ENCODE assay signal across 10 cellular contexts in genomic region chr10:132162590-132163277, GRCh38. TPM values are rescaled to one million over a fixed set of nuclear protein-coding genes. Genes with fewer than 3 reads are reported as not detected.
DNase-seq lines count a peak whose midpoint lies in the region; ATAC-seq and TF ChIP-seq lines count a peak whose summit lies in the region.
"Had no signal": no experiment of that assay in that cellular context is flagged by ENCODE, and none has a peak within 500 bp of the region (broad histone marks: within the 10 kb centered on the region; RNA-seq: fewer than 3 reads in every experiment).

No MANE protein-coding gene starts in this region.

- no peak for ATAC-seq in HG03460 (IDR thresholded peaks at IDR 0.05; ENCODE audit: unreplicated experiment)

- H3K9me3 ChIP-seq in stomach = no peaks in the 10 kb centered on the region
- H3K9me3 ChIP-seq: spleen had no signal

- H3K36me3 Mint-ChIP-seq in activated CD4-positive, alpha-beta memory T cell treated with anti-CD3 and anti-CD28 coated beads, Interleukin-2, amount 10 ng/mL, durations not matched to agents 7 days and 5 days (ENCODE audit: low read depth) = no peaks in the 10 kb centered on the region

- H3K4me3 ChIP-seq in iPS-11a (ENCODE audit: low read depth, low read length) = peak overlapping the region; percentile 1
- H3K4me3 ChIP-seq in stomach = no peak overlapping the region
- H3K4me3 ChIP-seq: spleen had no signal

- 16 to 40% (median 32%) methylated on average over 9 to 10 of the region's 10 CpGs for WGBS in stomach, 5 donors

- POLR2A ChIA-PET in activated CD4-positive, alpha-beta memory T cell treated with anti-CD3 and anti-CD28 coated beads, Interleukin-2, amount 10 ng/mL, durations not matched to agents 7 days and 5 days (lab: Charles Lee) = interaction anchor here (0.7 to 0.8 kb wide), 2 partner anchors 10 to 168 kb away, joined by 4 read pairs; no protein-coding TSS in a partner anchor

- TF ChIP-seq EP300 in stomach (IDR thresholded peaks at IDR 0.05) = no peak

- intact Hi-C loops in stomach (cut with DNase I; ENCODE audit: low total_unique reads) = no loop called here

- peaks cover 0 to 5% (median 0%) of the 10 kb centered on the region in 4 donors for H3K36me3 ChIP-seq in stomach
- H3K36me3 ChIP-seq: spleen had no signal

- peak overlapping the region in 1 of 5 donors; percentile 10 for H3K27ac ChIP-seq in stomach

- H3K27ac Mint-ChIP-seq in activated CD4-positive, alpha-beta memory T cell treated with anti-CD3 and anti-CD28 coated beads, Interleukin-2, amount 10 ng/mL, durations not matched to agents 7 days and 5 days = peak overlapping the region; percentile 98

- H3K4me1 ChIP-seq in stomach = peaks cover 14 to 24% (median 18%) of the 10 kb centered on the region in 4 donors

- TF ChIP-seq CTCF in stomach (IDR thresholded peaks at IDR 0.05) = no peak

- no peak for TF ChIP-seq POLR2A in stomach (IDR thresholded peaks at IDR 0.05)

- no peak overlapping the region for H3K4me3 Mint-ChIP-seq in activated CD4-positive, alpha-beta memory T cell treated with anti-CD3 and anti-CD28 coated beads, Interleukin-2, amount 10 ng/mL, durations not matched to agents 7 days and 5 days

- H3K9me3 Mint-ChIP-seq in activated CD4-positive, alpha-beta memory T cell treated with anti-CD3 and anti-CD28 coated beads, Interleukin-2, amount 10 ng/mL, durations not matched to agents 7 days and 5 days = no peaks in the 10 kb centered on the region

- peaks cover 51% of the 10 kb centered on the region for H3K4me1 Mint-ChIP-seq in activated CD4-positive, alpha-beta memory T cell treated with anti-CD3 and anti-CD28 coated beads, Interleukin-2, amount 10 ng/mL, durations not matched to agents 7 days and 5 days

- peaks cover 0 to 30% (median 11%) of the 10 kb centered on the region in 3 donors for H3K27me3 ChIP-seq in stomach

- no peaks in the 10 kb centered on the region for H3K27me3 Mint-ChIP-seq in activated CD4-positive, alpha-beta memory T cell treated with anti-CD3 and anti-CD28 coated beads, Interleukin-2, amount 10 ng/mL, durations not matched to agents 7 days and 5 days

- CTCF ChIA-PET in activated CD4-positive, alpha-beta memory T cell treated with anti-CD3 and anti-CD28 coated beads, Interleukin-2, amount 10 ng/mL, durations not matched to agents 7 days and 5 days (lab: Charles Lee) = no interaction called here

- DNase-seq in activated naive CD4-positive, alpha-beta T cell treated with anti-CD3 and anti-CD28 coated beads, Interleukin-2, amount 50 U/mL, for 16 hours = peak; percentile 9
- DNase-seq in activated naive CD4-positive, alpha-beta T cell treated with Interleukin-2 at 50 U/mL for 16 hours = no peak
- DNase-seq in activated CD4-positive, alpha-beta memory T cell treated with anti-CD3 and anti-CD28 coated beads, Interleukin-2, amount 10 ng/mL, durations not matched to agents 7 days and 5 days = no peak
- DNase-seq in stomach = peak; percentile 45
- no peak for DNase-seq in dedifferentiated amniotic fluid mesenchymal stem cell (ENCODE audit: extremely low spot score)
- no peak for DNase-seq in amniotic stem cell (lab: John Stamatoyannopoulos, UW)
- DNase-seq: GF-D8 had no signal

RNA-seq across cellular contexts. Expression of gene DPYSL4, which starts 24.0 kb away (rescaled TPM):
- total RNA-seq in activated CD4-positive, alpha-beta memory T cell treated with anti-CD3 and anti-CD28 coated beads, Interleukin-2, amount 10 ng/mL, durations not matched to agents 7 days and 5 days = 1 to 10 TPM; 5.4 to 6.7 TPM
- total RNA-seq in stomach = 1 to 10 TPM in 1 of 5 donors, under 1 TPM in 1, not detected in 3; 0.43 to 2.0 TPM
- 1 to 10 TPM in 1 of 3 donors, under 1 TPM in 2; 0.63 to 1.7 (median 0.68) TPM for polyA plus RNA-seq in stomach

Comparison
In these comparisons a context has a peak if more than half of its experiments do, and no peak if none do; other contexts are left out.
1. DNase-seq: peak in activated naive CD4-positive, alpha-beta T cell treated with anti-CD3 and anti-CD28 coated beads, Interleukin-2, amount 50 U/mL, for 16 hours (single experiment) and stomach (single experiment); none in activated naive CD4-positive, alpha-beta T cell treated with Interleukin-2 at 50 U/mL for 16 hours (single experiment), activated CD4-positive, alpha-beta memory T cell treated with anti-CD3 and anti-CD28 coated beads, Interleukin-2, amount 10 ng/mL, durations not matched to agents 7 days and 5 days (single experiment), dedifferentiated amniotic fluid mesenchymal stem cell (single experiment) and amniotic stem cell (single experiment).